In the genomic region with DNA sequence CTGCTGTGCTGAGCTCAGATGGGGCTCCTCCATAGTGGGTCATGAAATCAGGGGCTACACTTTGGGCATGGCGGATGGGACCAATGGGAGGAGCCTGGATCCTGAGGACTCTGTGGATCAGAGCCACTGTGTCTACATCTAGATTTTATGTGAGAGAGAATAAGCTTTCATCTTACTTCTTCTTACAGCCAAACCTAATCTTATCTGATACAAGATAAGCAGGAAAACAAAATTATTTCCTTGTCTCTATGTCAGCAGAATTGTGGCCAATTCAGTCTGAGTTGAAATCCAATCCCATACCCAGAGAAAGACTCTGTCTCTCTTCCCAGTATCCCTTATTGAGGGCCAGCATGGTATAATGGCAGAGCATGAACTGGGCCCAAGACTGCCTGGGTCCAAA, we compare ENCODE assay signal across 27 cellular contexts. TPM values are rescaled to one million over a fixed set of nuclear protein-coding genes. Genes with fewer than 3 reads are reported as not detected.
DNase-seq lines count a peak whose midpoint lies in the region; ATAC-seq, FAIRE-seq and TF ChIP-seq lines count a peak whose summit lies in the region.
"Had no signal": no experiment of that assay in that cellular context is flagged by ENCODE, and none has a peak within 500 bp of the region (broad histone marks: within the 10 kb centered on the region; RNA-seq: fewer than 3 reads in every experiment).

No MANE protein-coding gene starts in this region.

- H3K4ac ChIP-seq in H9 (ENCODE audit: low read depth, low read length): no peak overlapping the region

- no peak overlapping the region for H2BK5ac ChIP-seq in H9 (ENCODE audit: insufficient read length, low read length)

- no peak overlapping the region for H2AFZ ChIP-seq in H9 (ENCODE audit: low read length)
- H2AFZ ChIP-seq: GM23248 had no signal

- H3K27me3 ChIP-seq in H9 (ENCODE audit: insufficient read depth, low read length) (no peaks in the 10 kb centered on the region), small intestine (ENCODE audit: control insufficient read depth in 2 of 2, insufficient read depth in 2 of 2, low read length in 2 of 2) (no peaks in the 10 kb centered on the region)
- H3K27me3 ChIP-seq: BE2C; BLaER1 treated with 17β-estradiol and CSF1 and Interleukin-3, amounts not matched to agents 10 nM and 100 nM had no signal

- no peak overlapping the region for H3K9ac ChIP-seq in H9 (ENCODE audit: extremely low read depth, insufficient read length, low read length)
- H3K9ac ChIP-seq: BLaER1 treated with 17β-estradiol and CSF1 and Interleukin-3, amounts not matched to agents 10 nM and 100 nM; GM23248 had no signal

- no peak overlapping the region for H3K23ac ChIP-seq in H9 (ENCODE audit: insufficient read length, low read depth, low read length)

- no peak overlapping the region for H3K27ac ChIP-seq in H9 (ENCODE audit: insufficient read length, low read depth, low read length)
- H3K27ac ChIP-seq in small intestine (ENCODE audit: low read depth in 1 of 2, low read length in 1 of 2): no peak overlapping the region
- H3K27ac ChIP-seq: A549; BLaER1 treated with 17β-estradiol and CSF1 and Interleukin-3, amounts not matched to agents 10 nM and 100 nM; GM23248 had no signal

- H2BK20ac ChIP-seq in H9 (ENCODE audit: low read depth, low read length, poor library complexity, severe bottlenecking): no peak overlapping the region

- no peak for TF ChIP-seq CTCF in H9 (conservative IDR thresholded peaks at IDR 0.05)
- TF ChIP-seq CTCF in neural crest cell (conservative IDR thresholded peaks at IDR 0.05): no peak
- no peak for TF ChIP-seq CTCF in lower leg skin (IDR thresholded peaks at IDR 0.05)

- FAIRE-seq in small intestine (lab: Jason Lieb, UNC): no peak
- FAIRE-seq: A549, GM12891, GM18507, H1 had no signal

- no peak overlapping the region for H4K8ac ChIP-seq in H9 (replicated peaks; ENCODE audit: insufficient read length, low read depth, low read length)

- peaks cover 4% of the 10 kb centered on the region; the same call in 1 of the 2 replicates for H3K4me1 ChIP-seq in H9 (ENCODE audit: insufficient read depth, low read length)
- no peaks in the 10 kb centered on the region for H3K4me1 ChIP-seq in small intestine (ENCODE audit: control insufficient read depth in 2 of 2, insufficient read depth in 1 of 2, low read depth in 1 of 2, low read length in 1 of 2)
- H3K4me1 ChIP-seq: A549; BE2C; BLaER1 treated with 17β-estradiol and CSF1 and Interleukin-3, amounts not matched to agents 10 nM and 100 nM had no signal

- H2BK12ac ChIP-seq in H9 (ENCODE audit: insufficient read length, low read depth, low read length): no peak overlapping the region

- no peak overlapping the region for H4K91ac ChIP-seq in H9 (ENCODE audit: insufficient read length, low read depth, low read length)

- no peak overlapping the region for H2BK120ac ChIP-seq in H9 (ENCODE audit: low read depth, low read length, poor library complexity, severe bottlenecking)

- TF ChIP-seq POLR2A in lower leg skin (IDR thresholded peaks at IDR 0.05): no peak

- no peak overlapping the region for H2BK15ac ChIP-seq in H9 (ENCODE audit: low read depth, low read length)

- intact Hi-C loops in left colon (cut with DNase I, micrococcal nuclease): no loop called here
- intact Hi-C loops in lower leg skin (cut with DNase I; ENCODE audit: low total_unique reads): no loop called here

- DNase-seq in H9 (no peak), left colon (no peak), neural crest cell (ENCODE audit: low read depth, low spot score) (no peak), small intestine (peak; percentile 2), lower leg skin (ENCODE audit: low spot score in 2 of 2) (no peak), NCI-H2196 (lab: John Stamatoyannopoulos, UW; ENCODE audit: unreplicated experiment) (no peak)
- DNase-seq: 8988T; ACHN; AML-193; BE2C; Calu3; CD4-positive, alpha-beta T cell; CD8-positive, alpha-beta memory T cell; COR-L47; DMS53; DMS79 treated with DMSO at 0.1 percent for 48 hours; GF-D8; GM23248; H7 had no signal

- no peaks in the 10 kb centered on the region for H3K79me1 ChIP-seq in H9 (ENCODE audit: insufficient read depth, low read depth, low read length, poor library complexity, severe bottlenecking)

- H3K18ac ChIP-seq in H9 (ENCODE audit: insufficient read length, low read depth, low read length): no peak overlapping the region

- no peak overlapping the region for H3K4me3 ChIP-seq in small intestine (ENCODE audit: low read depth in 1 of 2, low read length in 2 of 2)
- no peak overlapping the region for H3K4me3 ChIP-seq in lower leg skin (ENCODE audit: low read depth, poor library complexity, severe bottlenecking)
- H3K4me3 ChIP-seq: A549; BLaER1 treated with 17β-estradiol and CSF1 and Interleukin-3, amounts not matched to agents 10 nM and 100 nM; GM23248 had no signal

- peak; percentile 81 for ATAC-seq in left colon
- ATAC-seq in GM21717 (IDR thresholded peaks at IDR 0.05; ENCODE audit: unreplicated experiment): no peak
- ATAC-seq: A549, HCT116 had no signal

- no peak overlapping the region for H3K14ac ChIP-seq in H9 (ENCODE audit: insufficient read depth, low read length)

- H3T11ph ChIP-seq in H9 (ENCODE audit: low read length): no peak overlapping the region

- no CpG with 5 or more reads among the region's 1 CpG for whole genome bisulfite sequencing in H9 (ENCODE audit: extremely low coverage, insufficient read length, low lambda C conversion rate)
- 96 to 100% (median 98%) methylated on average over 1 of the region's 1 CpG for WGBS in small intestine, 3 donors
- 95 to 96% methylated on average over 1 of the region's 1 CpG for WGBS in lower leg skin, 2 donors

- no peak overlapping the region for H3K4me2 ChIP-seq in H9 (ENCODE audit: insufficient read depth, insufficient read length, low read length)
- H3K4me2 ChIP-seq: A549; BLaER1 treated with 17β-estradiol and CSF1 and Interleukin-3, amounts not matched to agents 10 nM and 100 nM had no signal

- H3K36me3 Mint-ChIP-seq in H9 (ENCODE audit: insufficient read depth in 1 of 3, low read depth in 3 of 3) (peaks cover 12 to 54% (median 25%) of the 10 kb centered on the region in 3 experiments; a peak in 6 of 7 replicates), neural crest cell (ENCODE audit: low read depth) (no peaks in the 10 kb centered on the region)
- H3K36me3 Mint-ChIP-seq: CD8-positive, alpha-beta memory T cell had no signal

- H3K9me3 Mint-ChIP-seq in H9 (no peaks in the 10 kb centered on the region), neural crest cell (no peaks in the 10 kb centered on the region)
- H3K9me3 Mint-ChIP-seq: CD4-positive, alpha-beta T cell; CD8-positive, alpha-beta memory T cell had no signal

- H3K27me3 Mint-ChIP-seq in H9 (ENCODE audit: low read depth) (no peaks in the 10 kb centered on the region), neural crest cell (ENCODE audit: low read depth) (no peaks in the 10 kb centered on the region)
- H3K27me3 Mint-ChIP-seq: CD4-positive, alpha-beta T cell had no signal

- no peak overlapping the region for H3K4me3 Mint-ChIP-seq in H9
- H3K4me3 Mint-ChIP-seq in neural crest cell: no peak overlapping the region
- H3K4me3 Mint-ChIP-seq: CD14-positive monocyte; CD4-positive, alpha-beta T cell; CD8-positive, alpha-beta memory T cell had no signal

- H3K4me1 Mint-ChIP-seq in H9: peaks cover 15 to 17% of the 10 kb centered on the region in 2 experiments
- no peaks in the 10 kb centered on the region for H3K4me1 Mint-ChIP-seq in neural crest cell
- H3K4me1 Mint-ChIP-seq: CD14-positive monocyte had no signal

- no peaks in the 10 kb centered on the region for H3K23me2 ChIP-seq in H9 (ENCODE audit: insufficient read length, low read depth, low read length, poor library complexity, severe bottlenecking)

- H4K5ac ChIP-seq in H9 (ENCODE audit: insufficient read length, low read depth, low read length): no peak overlapping the region

- H3K27ac Mint-ChIP-seq in H9: peak overlapping the region in 2 of 3 experiments; percentile 63 to 81; a peak in 4 of 7 replicates
- peak overlapping the region; percentile 35 for H3K27ac Mint-ChIP-seq in neural crest cell (ENCODE audit: unreplicated experiment)
- H3K27ac Mint-ChIP-seq: CD4-positive, alpha-beta T cell had no signal

- H3K9me3 ChIP-seq in H9 (ENCODE audit: control insufficient read depth, low read depth, low read length) (no peaks in the 10 kb centered on the region), small intestine (ENCODE audit: control insufficient read depth, low read depth) (no peaks in the 10 kb centered on the region)
- H3K9me3 ChIP-seq: A549; BE2C; BLaER1 treated with 17β-estradiol and CSF1 and Interleukin-3, amounts not matched to agents 10 nM and 100 nM had no signal

- no peaks in the 10 kb centered on the region for H4K20me1 ChIP-seq in H9 (ENCODE audit: control insufficient read depth, insufficient read depth, insufficient read length)
- H4K20me1 ChIP-seq: BLaER1 treated with 17β-estradiol and CSF1 and Interleukin-3, amounts not matched to agents 10 nM and 100 nM had no signal

- H3K79me2 ChIP-seq in H9 (ENCODE audit: insufficient read depth, low read length): no peaks in the 10 kb centered on the region

- H2AK5ac ChIP-seq in H9 (ENCODE audit: insufficient read length, low read length): no peak overlapping the region

- H3K36me3 ChIP-seq in small intestine (ENCODE audit: control insufficient read depth in 2 of 2, insufficient read depth in 2 of 2, low read length in 2 of 2): no peaks in the 10 kb centered on the region

- no peak overlapping the region for H3K56ac ChIP-seq in H9 (ENCODE audit: insufficient read length, low read depth, low read length)

RNA-seq across cellular contexts. Expression of gene KIF14, which starts 56.2 kb away (rescaled TPM):
- total RNA-seq in H9 (2021) (17.9 and 18.2 TPM in 2 replicates), left colon (1 to 10 TPM in 1 of 2 donors, under 1 TPM in 1; 0.67 to 2.0 TPM), neural crest cell (22.0 and 23.7 TPM in 2 replicates), lower leg skin (1 to 10 TPM in 1 of 4 donors, under 1 TPM in 3; 0.37 to 1.1 (median 0.61) TPM)
- polyA plus RNA-seq in small intestine: 1 to 10 TPM in 1 of 3 donors, under 1 TPM in 1, not detected in 1; 0.22 to 1.9 TPM
- polyA plus RNA-seq: CD8-positive, alpha-beta memory T cell had no signal
